ENCODE assay signal across 1 cellular context in genomic region chr2:9423922-9424272, GRCh38.
TF ChIP-seq lines count a peak whose summit lies in the region.

No MANE protein-coding gene starts in this region.

TF ChIP-seq in HepG2, 621 proteins besides CTCF, POLR2A, EP300 and RAD21:
- TF ChIP-seq HOXA5 (CRISPR knock-in tag; IDR thresholded peaks at IDR 0.05) (0 out of 2 replicates have a peak, but pooled peaks have one; percentile 2), KDM5A (IDR thresholded peaks at IDR 0.05; ENCODE audit: borderline replicate concordance, low read length) (peak; percentile 92), ZNF576 (CRISPR knock-in tag; IDR thresholded peaks at IDR 0.05) (0 out of 2 replicates have a peak, but pooled peaks have one; percentile 12), SSRP1 (CRISPR knock-in tag; IDR thresholded peaks at IDR 0.05) (0 out of 2 replicates have a peak, but pooled peaks have one; percentile 6), ZNF766 (CRISPR knock-in tag; IDR thresholded peaks at IDR 0.05; ENCODE audit: borderline replicate concordance) (peak; percentile 63; the same call in 1 of the 2 replicates), KMT2A (CRISPR knock-in tag; IDR thresholded peaks at IDR 0.05) (0 out of 2 replicates have a peak, but pooled peaks have one; percentile 51), CBX5 (CRISPR knock-in tag; IDR thresholded peaks at IDR 0.05; ENCODE audit: borderline replicate concordance) (0 out of 2 replicates have a peak, but pooled peaks have one; percentile 1), NPAS2 (CRISPR knock-in tag; IDR thresholded peaks at IDR 0.05; ENCODE audit: borderline replicate concordance) (no peak), ZNF350 (CRISPR knock-in tag; IDR thresholded peaks at IDR 0.05; ENCODE audit: borderline replicate concordance, low read depth) (no peak; the same call in 1 of the 2 replicates), ZNF121 (CRISPR knock-in tag; IDR thresholded peaks at IDR 0.05) (no peak), NKX3-1 (CRISPR knock-in tag; IDR thresholded peaks at IDR 0.05) (0 out of 2 replicates have a peak, but pooled peaks have one; percentile 49), ASH2L (IDR thresholded peaks at IDR 0.05; ENCODE audit: insufficient read length, low read depth, low read length) (peak; percentile 84), MAZ (IDR thresholded peaks at IDR 0.05; ENCODE audit: borderline replicate concordance, low read depth, low read length) (no peak), MAZ (CRISPR knock-in tag; IDR thresholded peaks at IDR 0.05; ENCODE audit: low read depth) (no peak), MTERF4 (CRISPR knock-in tag; IDR thresholded peaks at IDR 0.05) (peak; percentile 43; the same call in 1 of the 2 replicates), ZNF142 (CRISPR knock-in tag; IDR thresholded peaks at IDR 0.05) (0 out of 2 replicates have a peak, but pooled peaks have one; percentile 6), KDM6A (CRISPR knock-in tag; IDR thresholded peaks at IDR 0.05; ENCODE audit: low read depth) (peak; percentile 24; the same call in 1 of the 2 replicates), ZSCAN31 (CRISPR knock-in tag; IDR thresholded peaks at IDR 0.05; ENCODE audit: low read depth) (no peak; the same call in 1 of the 2 replicates), SNAI1 (CRISPR knock-in tag; IDR thresholded peaks at IDR 0.05; ENCODE audit: borderline replicate concordance) (peak; percentile 7; the same call in 1 of the 2 replicates), ZNF616 (CRISPR knock-in tag; IDR thresholded peaks at IDR 0.05; ENCODE audit: low read depth) (0 out of 2 replicates have a peak, but pooled peaks have one; percentile 27), IKZF4 (CRISPR knock-in tag; IDR thresholded peaks at IDR 0.05; ENCODE audit: borderline replicate concordance, low read depth, not compliant biosample characterization) (no peak), ZNF549 (CRISPR knock-in tag; IDR thresholded peaks at IDR 0.05) (0 out of 2 replicates have a peak, but pooled peaks have one; percentile 46), ZNF773 (CRISPR knock-in tag; IDR thresholded peaks at IDR 0.05; ENCODE audit: borderline replicate concordance) (0 out of 2 replicates have a peak, but pooled peaks have one; percentile 45), ZNF224 (CRISPR knock-in tag; IDR thresholded peaks at IDR 0.05) (no peak), IRX3 (CRISPR knock-in tag; IDR thresholded peaks at IDR 0.05; ENCODE audit: borderline replicate concordance, low read depth) (peak; percentile 14; the same call in 1 of the 2 replicates), ETV6 (CRISPR knock-in tag; conservative IDR thresholded peaks at IDR 0.05) (0 out of 2 replicates have a peak, but pooled peaks have one; percentile 0), U2AF1 (optimal IDR thresholded peaks at IDR 0.05; ENCODE audit: low read depth, low read length) (peak; percentile 16), MBNL3 (CRISPR knock-in tag; conservative IDR thresholded peaks at IDR 0.05) (no peak), ZNF746 (CRISPR knock-in tag; IDR thresholded peaks at IDR 0.05) (0 out of 2 replicates have a peak, but pooled peaks have one; percentile 12), ZNF879 (CRISPR knock-in tag; IDR thresholded peaks at IDR 0.05) (peak; percentile 17; the same call in 1 of the 2 replicates), ZNF572 (CRISPR knock-in tag; IDR thresholded peaks at IDR 0.05) (0 out of 2 replicates have a peak, but pooled peaks have one; percentile 51)
- TF ChIP-seq, protein P1, sequence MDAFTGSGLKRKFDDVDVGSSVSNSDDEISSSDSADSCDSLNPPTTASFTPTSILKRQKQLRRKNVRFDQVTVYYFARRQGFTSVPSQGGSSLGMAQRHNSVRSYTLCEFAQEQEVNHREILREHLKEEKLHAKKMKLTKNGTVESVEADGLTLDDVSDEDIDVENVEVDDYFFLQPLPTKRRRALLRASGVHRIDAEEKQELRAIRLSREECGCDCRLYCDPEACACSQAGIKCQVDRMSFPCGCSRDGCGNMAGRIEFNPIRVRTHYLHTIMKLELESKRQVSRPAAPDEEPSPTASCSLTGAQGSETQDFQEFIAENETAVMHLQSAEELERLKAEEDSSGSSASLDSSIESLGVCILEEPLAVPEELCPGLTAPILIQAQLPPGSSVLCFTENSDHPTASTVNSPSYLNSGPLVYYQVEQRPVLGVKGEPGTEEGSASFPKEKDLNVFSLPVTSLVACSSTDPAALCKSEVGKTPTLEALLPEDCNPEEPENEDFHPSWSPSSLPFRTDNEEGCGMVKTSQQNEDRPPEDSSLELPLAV (CRISPR knock-in tag; conservative IDR thresholded peaks at IDR 0.05; ENCODE audit: low read depth) = 0 out of 2 replicates have a peak, but pooled peaks have one; percentile 14
